In the genomic region with DNA sequence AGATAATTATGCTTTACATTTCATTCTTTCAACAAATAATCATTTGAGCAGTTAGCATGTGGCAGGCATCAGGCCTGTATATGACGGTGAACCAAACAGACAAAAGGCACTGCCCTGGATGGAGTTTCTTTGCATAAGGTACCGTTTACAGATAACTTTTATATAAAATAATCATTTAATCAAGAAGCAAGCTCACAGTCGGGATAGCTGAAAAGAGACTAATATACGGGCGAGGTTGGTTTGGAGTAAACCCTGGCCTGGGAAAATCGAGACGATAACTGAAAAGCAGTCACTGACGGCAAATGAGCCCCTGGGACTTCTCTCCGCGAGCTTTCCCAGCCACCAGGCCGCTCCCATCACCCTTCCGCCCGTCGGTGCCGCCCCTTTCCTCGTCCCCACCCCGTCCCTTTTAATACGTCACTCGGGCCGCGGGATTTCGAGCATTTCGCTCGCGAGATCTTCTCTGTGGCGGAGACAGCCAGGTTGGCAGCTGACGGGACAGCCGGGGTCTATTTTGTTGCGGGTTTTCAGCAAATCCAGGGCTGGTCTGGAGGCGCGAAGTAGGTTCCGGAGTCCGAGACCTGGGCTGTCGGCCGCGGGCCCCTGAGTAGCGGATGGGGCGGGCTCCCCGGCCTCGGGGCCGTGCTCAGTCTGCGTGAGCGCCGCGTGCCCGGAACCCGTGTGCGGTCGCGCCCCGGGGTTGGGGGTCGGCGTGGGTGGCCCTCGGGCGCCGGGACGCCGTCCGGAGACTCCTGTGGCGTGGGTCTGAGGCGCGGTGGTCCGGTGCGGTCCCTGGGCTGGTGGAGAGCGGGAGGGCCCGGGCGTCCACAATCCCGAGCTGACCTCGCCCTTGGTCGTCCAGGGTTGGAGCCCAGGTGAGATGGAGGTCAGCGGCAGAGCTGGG, we compare ENCODE assay signal across 8 cellular contexts. TPM values are rescaled to one million over a fixed set of nuclear protein-coding genes. Genes with fewer than 3 reads are reported as not detected.
DNase-seq lines count a peak whose midpoint lies in the region; ATAC-seq, FAIRE-seq and TF ChIP-seq lines count a peak whose summit lies in the region.

A gene (plus strand): TSS at position 462 of the 904 bp plus-strand sequence. CDS start 703 bp downstream, outside the sequence.

- H3K9me3 ChIP-seq in OCI-LY7 (ENCODE audit: low read length): no peaks in the 10 kb centered on the region
- H3K9me3 ChIP-seq in mucosa of descending colon: no peaks in the 10 kb centered on the region

- no peaks in the 10 kb centered on the region for H3K9me2 ChIP-seq in OCI-LY7 (ENCODE audit: insufficient read depth, low read length)

- no TSS peak for BruUV-seq in OCI-LY7 (replicated peaks; lab: Mats Ljungman, UMichigan)

- peaks cover 18% of the 10 kb centered on the region for H4K20me1 ChIP-seq in OCI-LY7 (ENCODE audit: insufficient read depth, low read length)

- H3K79me2 ChIP-seq in OCI-LY7 (ENCODE audit: insufficient read depth, low read depth, low read length): peaks cover 48% of the 10 kb centered on the region

- peaks cover 20% of the 10 kb centered on the region for H3K4me1 ChIP-seq in OCI-LY7 (ENCODE audit: insufficient read depth, low read length, poor library complexity, severe bottlenecking)
- H3K4me1 ChIP-seq in mucosa of descending colon (ENCODE audit: low read depth): peaks cover 19% of the 10 kb centered on the region

- H3K36me3 ChIP-seq in OCI-LY7 (ENCODE audit: insufficient read depth, low read length) (peaks cover 36% of the 10 kb centered on the region), mucosa of descending colon (ENCODE audit: low read depth) (no peaks in the 10 kb centered on the region)

- peak within 1 kb of the TSS; percentile 52 for H3K27ac ChIP-seq in OCI-LY7 (ENCODE audit: low read depth, low read length, poor library complexity, severe bottlenecking)

- CTCF ChIA-PET in OCI-LY7 (lab: Charles Lee; ENCODE audit: unreplicated experiment): interaction anchor here (1.0 to 1.1 kb wide), 3 partner anchors 9 to 55 kb away, joined by 3 read pairs; no protein-coding TSS in a partner anchor

- peak; percentile 41 for DNase-seq in D721Med (ENCODE audit: insufficient read length, low spot score)
- peak; percentile 81 for DNase-seq in HuH-7.5 (ENCODE audit: low spot score)
- peak; percentile 94 for DNase-seq in OCI-LY7 (ENCODE audit: low spot score)
- DNase-seq in activated T-cell treated with anti-CD3 and anti-CD28 coated beads for 24 hours (ENCODE audit: low read depth): peak; percentile 89
- peak; percentile 94 for DNase-seq in epithelial cell of esophagus (ENCODE audit: low read depth)
- DNase-seq in mucosa of descending colon: peak; percentile 96 to 98 (median 96)
- DNase-seq in stimulated activated CD8-positive, alpha-beta memory T cell treated with anti-CD3 and anti-CD28 coated beads, Interleukin-4, amount 100 ng/mL, for 24 hours (ENCODE audit: low read depth): peak; percentile 84

- intact Hi-C loops in OCI-LY7 (cut with micrococcal nuclease; ENCODE audit: unreplicated experiment): loop anchor here (1.0 to 10.0 kb wide), 6 partner anchors 36 to 776 kb away; a partner anchor contains a TSS
- intact Hi-C loops in mucosa of descending colon (cut with DNase I, micrococcal nuclease): no loop called here

- no peak for FAIRE-seq in D721Med (lab: Jason Lieb, UNC)

- H3K4me3 ChIP-seq in OCI-LY7 (ENCODE audit: low read depth, low read length, poor library complexity, severe bottlenecking): peak within 1 kb of the TSS; percentile 94
- peak within 1 kb of the TSS; percentile 67 for H3K4me3 ChIP-seq in epithelial cell of esophagus (ENCODE audit: low read length)
- peak within 1 kb of the TSS; percentile 90 for H3K4me3 ChIP-seq in mucosa of descending colon

- peak; percentile 98 for ATAC-seq in GM21526 (IDR thresholded peaks at IDR 0.05; ENCODE audit: low FRiP score, unreplicated experiment)
- peak; percentile 99 for ATAC-seq in mucosa of descending colon

- peak within 1 kb of the TSS; percentile 86 for H2AFZ ChIP-seq in OCI-LY7 (ENCODE audit: low read length)

- POLR2A ChIA-PET in OCI-LY7 (lab: Charles Lee): interaction anchor here (0.6 to 2.9 kb wide), 19 partner anchors 9 to 655 kb away, joined by 3 to 15 read pairs (median 5); a partner anchor contains a TSS

- H3K4me2 ChIP-seq in OCI-LY7 (ENCODE audit: low read length): peak within 1 kb of the TSS; percentile 96

- TF ChIP-seq CTCF in D721Med (IDR thresholded peaks at IDR 0.05; ENCODE audit: insufficient read depth, missing control alignments) (no peak), OCI-LY7 (conservative IDR thresholded peaks at IDR 0.05; ENCODE audit: low read length) (no peak), epithelial cell of esophagus (IDR thresholded peaks at IDR 0.05; ENCODE audit: insufficient read depth, low read depth, low read length, missing control alignments) (no peak), mucosa of descending colon (IDR thresholded peaks at IDR 0.05) (no peak)

RNA-seq across cellular contexts. Expression of the gene that starts here (rescaled TPM):
- 30.0 and 36.1 TPM in 2 replicates for total RNA-seq in OCI-LY7 (2014; rRNA removed; shearing (Covaris generic))
- total RNA-seq in OCI-LY7 (2022): 53.1 and 55.2 TPM in 2 replicates
- 10 to 100 TPM; 31.3 to 47.9 (median 36.5) TPM for total RNA-seq in mucosa of descending colon

Comparison
In these comparisons a context has a peak if more than half of its experiments do, and no peak if none do; other contexts are left out.
1. Peak in every context shown above with its lines: DNase-seq, ATAC-seq, H3K4me3 ChIP-seq and H3K27ac ChIP-seq.
2. DNase-seq: peak in every context shown above with its lines; median percentile 96 in mucosa of descending colon; 94 in OCI-LY7; 94 in epithelial cell of esophagus; 89 in activated T-cell treated with anti-CD3 and anti-CD28 coated beads for 24 hours; 84 in stimulated activated CD8-positive, alpha-beta memory T cell treated with anti-CD3 and anti-CD28 coated beads, Interleukin-4, amount 100 ng/mL, for 24 hours; 81 in HuH-7.5; 41 in D721Med.